ENCODE assay signal across 8 cellular contexts in the genomic region with DNA sequence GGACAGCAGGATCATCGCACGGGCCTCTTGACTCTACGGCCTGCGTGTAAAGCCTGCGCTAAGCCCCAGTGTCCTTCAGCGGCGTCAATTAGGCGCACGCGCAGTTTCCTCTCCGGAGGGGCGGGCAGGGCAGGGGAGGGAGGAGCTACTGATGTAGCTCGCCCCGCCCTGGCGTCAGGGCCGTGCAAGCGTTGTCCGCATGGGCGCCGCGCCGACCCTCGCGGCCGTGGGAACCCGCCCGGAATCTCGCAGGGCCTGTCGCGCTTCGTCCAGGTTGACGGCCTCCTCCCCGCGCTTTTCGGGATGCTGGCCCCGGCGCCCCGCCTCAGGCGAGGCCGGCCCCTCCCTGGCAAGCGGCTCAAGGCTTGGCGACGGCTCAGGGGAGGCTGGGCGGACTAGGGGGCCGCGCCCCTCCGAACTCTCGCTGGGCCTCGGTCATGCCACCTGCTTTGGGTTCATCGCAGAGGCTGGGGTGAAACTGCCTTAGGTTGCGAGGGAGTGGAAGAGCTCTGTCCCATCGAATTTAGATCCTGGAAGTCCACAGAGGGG.
A peak's percentile ranks its signal among the peaks of the same experiment; 100 is the strongest.
DNase-seq lines count a peak whose midpoint lies in the region; ATAC-seq and TF ChIP-seq lines count a peak whose summit lies in the region.

No MANE protein-coding gene starts in this region.

- no peak for TF ChIP-seq EP300 in stomach (IDR thresholded peaks at IDR 0.05)

- no peak overlapping the region for H3K27ac ChIP-seq in foreskin keratinocyte
- H3K27ac ChIP-seq in stomach = peak overlapping the region; percentile 62 to 90 (median 78)

- in situ Hi-C loops in GM13976 (cut with MboI; ENCODE audit: low sequenced_read_pairs, unreplicated experiment) = no loop called here

- WGBS in stomach, 5 donors = 2 to 14% (median 3%) methylated on average over 4 to 52 of the region's 52 CpGs

- H3K27me3 ChIP-seq in foreskin keratinocyte = no peaks in the 10 kb centered on the region
- H3K27me3 ChIP-seq in stomach = no peaks in the 10 kb centered on the region

- TF ChIP-seq CTCF in GM13976 (IDR thresholded peaks at IDR 0.05; ENCODE audit: borderline replicate concordance, control extremely low read depth, extremely low read depth, insufficient read depth, missing control alignments) (no peak), foreskin keratinocyte (conservative IDR thresholded peaks at IDR 0.05) (no peak), stomach (IDR thresholded peaks at IDR 0.05) (no peak)

- H3K36me3 ChIP-seq in stomach = peaks cover 0 to 15% (median 9%) of the 10 kb centered on the region in 4 donors

- no peak for TF ChIP-seq POLR2A in stomach (IDR thresholded peaks at IDR 0.05)

- intact Hi-C loops in stomach (cut with DNase I; ENCODE audit: low total_unique reads) = loop anchor here (10.0 kb wide), 1 partner anchor 102 kb away; no protein-coding TSS in a partner anchor

- DNase-seq in GM13976 (ENCODE audit: low spot score) (peak; percentile 85), NCI-H82 (lab: John Stamatoyannopoulos, UW) (peak; percentile 91), foreskin keratinocyte (peak in 1 of 2 donors; percentile 44), nucleus accumbens (lab: John Stamatoyannopoulos, UW) (peak in 55 of 56 donors; percentile 33 to 91 (median 80)), stomach (peak; percentile 88), COLO668 (lab: John Stamatoyannopoulos, UW; ENCODE audit: unreplicated experiment) (no peak)
- peak in 3 of 4 experiments; percentile 38 to 62 (median 49) for DNase-seq in activated naive CD4-positive, alpha-beta T cell (lab: John Stamatoyannopoulos, UW)

- peaks cover 5% of the 10 kb centered on the region for H3K4me1 ChIP-seq in foreskin keratinocyte
- peaks cover 28 to 62% (median 49%) of the 10 kb centered on the region in 4 donors for H3K4me1 ChIP-seq in stomach

- no peaks in the 10 kb centered on the region for H3K9me3 ChIP-seq in stomach

- H3K4me3 ChIP-seq in stomach = peak overlapping the region; percentile 48 to 54 (median 50)

- ATAC-seq in HG02885 (IDR thresholded peaks at IDR 0.05; ENCODE audit: poor library complexity, unreplicated experiment) (peak; percentile 89), foreskin keratinocyte (peak; percentile 94)
